Comparison of ENCODE assay signal across 32 cellular contexts in the genomic region with DNA sequence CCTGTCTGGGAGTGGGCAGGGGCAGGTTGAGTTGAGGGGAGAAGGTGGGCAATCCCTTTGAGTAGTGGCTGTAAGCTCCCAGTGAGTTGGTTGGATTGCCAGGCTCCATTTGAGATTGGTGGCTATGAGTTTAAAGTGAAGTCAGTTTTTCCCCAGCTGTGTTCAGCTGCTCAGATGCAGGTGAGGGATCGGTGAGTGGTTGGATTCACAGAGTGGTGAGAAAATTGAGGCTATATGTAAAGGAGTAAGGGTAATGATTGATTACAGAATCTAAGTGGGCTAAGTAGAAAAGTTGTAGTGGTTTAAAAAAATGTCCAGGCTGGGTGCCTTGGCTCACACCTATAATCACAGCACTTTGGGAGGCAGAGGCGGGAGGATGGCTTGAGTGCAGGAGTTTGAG.
"Had no signal": no experiment of that assay in that cellular context is flagged by ENCODE, and none has a peak within 500 bp of the region (broad histone marks: within the 10 kb centered on the region; RNA-seq: fewer than 3 reads in every experiment).

No MANE protein-coding gene starts in this region.

- DNase-seq: activated CD4-positive, alpha-beta memory T cell treated with anti-CD3 and anti-CD28 coated beads, Interleukin-2, amount 10 ng/mL, durations not matched to agents 7 days and 5 days; activated CD4-positive, alpha-beta T cell treated with anti-CD3 and anti-CD28 coated beads for 4 hours; activated CD4-positive, alpha-beta T cell treated with anti-CD3 and anti-CD28 coated beads, Interleukin-2, amount 10 ng/mL, durations not matched to agents 24 days and 14 days; activated CD4-positive, alpha-beta T cell treated with anti-CD3 and anti-CD28 coated beads, Interleukin-2, amount 50 U/mL, for 1 hour; activated CD4-positive, alpha-beta T cell treated with anti-CD3 and anti-CD28 coated beads, Interleukin-2, amount 50 U/mL, for 48 hours; activated CD4-positive, CD25-positive, alpha-beta regulatory T cell; activated CD8-positive, alpha-beta memory T cell treated with anti-CD3 and anti-CD28 coated beads for 24 hours; activated CD8-positive, alpha-beta memory T cell treated with anti-CD3 and anti-CD28 coated beads, Interleukin-2, amount 10 ng/mL, durations not matched to agents 7 days and 5 days; activated CD8-positive, alpha-beta memory T cell treated with anti-CD3 and anti-CD28 coated beads, Interleukin-2, amount 50 U/mL, for 48 hours; activated CD8-positive, alpha-beta T cell treated with anti-CD3 and anti-CD28 coated beads, Interleukin-2, amount 10 ng/mL, durations not matched to agents 7 days and 5 days; activated effector memory CD4-positive, alpha-beta T cell treated with Interleukin-2 at 50 U/mL for 16 hours; activated gamma-delta T cell; activated naive CD4-positive, alpha-beta T cell treated with anti-CD3 and anti-CD28 coated beads, Interleukin-2, amount 10 ng/mL, durations not matched to agents 7 days and 5 days; activated naive CD4-positive, alpha-beta T cell treated with Interleukin-2 at 50 U/mL for 16 hours; activated naive CD8-positive, alpha-beta T cell treated with anti-CD3 and anti-CD28 coated beads, Interleukin-2, amount 10 ng/mL, durations not matched to agents 7 days and 5 days; activated naive CD8-positive, alpha-beta T cell treated with anti-CD3 and anti-CD28 coated beads, Interleukin-2, amount 50 U/mL, for 24 hours; activated T-cell treated with anti-CD3 and anti-CD28 coated beads, Interleukin-2, amount 50 U/mL, for 24 hours; activated T-cell treated with anti-CD3 and anti-CD28 coated beads, Interleukin-2, amount 50 U/mL, for 48 hours; amygdala; anterior cingulate cortex; central memory CD4-positive, alpha-beta T cell; T-helper 2 cell; T-helper 9 cell; WERI-Rb-1 had no signal

- H3K27me3 ChIP-seq: ascending aorta had no signal

- FAIRE-seq: bronchial epithelial cell, colon, TTC549 had no signal

- H3K4me3 ChIP-seq: ascending aorta, cardiac muscle cell, coronary artery had no signal

- H3K27ac ChIP-seq: ascending aorta, cardiac muscle cell, coronary artery, WERI-Rb-1 had no signal

- H3K9me3 ChIP-seq: ascending aorta had no signal

- ATAC-seq: activated CD4-positive, CD25-positive, alpha-beta regulatory T cell treated with anti-CD3 and anti-CD28 coated beads, Interleukin-2, amount 50 U/mL, for 24 hours; activated CD8-positive, alpha-beta memory T cell treated with anti-CD3 and anti-CD28 coated beads, Interleukin-2, amount 10 ng/mL, durations not matched to agents 7 days and 5 days; activated CD8-positive, alpha-beta T cell treated with anti-CD3 and anti-CD28 coated beads, Interleukin-2, amount 10 ng/mL, durations not matched to agents 7 days and 5 days; activated naive CD8-positive, alpha-beta T cell treated with anti-CD3 and anti-CD28 coated beads, Interleukin-2, amount 50 U/mL, for 24 hours; WTC11 had no signal

- H3K36me3 ChIP-seq: ascending aorta, cardiac muscle cell, WERI-Rb-1 had no signal

- H3K4me1 ChIP-seq: ascending aorta had no signal
